ENCODE assay signal across 2 cellular contexts in the genomic region with DNA sequence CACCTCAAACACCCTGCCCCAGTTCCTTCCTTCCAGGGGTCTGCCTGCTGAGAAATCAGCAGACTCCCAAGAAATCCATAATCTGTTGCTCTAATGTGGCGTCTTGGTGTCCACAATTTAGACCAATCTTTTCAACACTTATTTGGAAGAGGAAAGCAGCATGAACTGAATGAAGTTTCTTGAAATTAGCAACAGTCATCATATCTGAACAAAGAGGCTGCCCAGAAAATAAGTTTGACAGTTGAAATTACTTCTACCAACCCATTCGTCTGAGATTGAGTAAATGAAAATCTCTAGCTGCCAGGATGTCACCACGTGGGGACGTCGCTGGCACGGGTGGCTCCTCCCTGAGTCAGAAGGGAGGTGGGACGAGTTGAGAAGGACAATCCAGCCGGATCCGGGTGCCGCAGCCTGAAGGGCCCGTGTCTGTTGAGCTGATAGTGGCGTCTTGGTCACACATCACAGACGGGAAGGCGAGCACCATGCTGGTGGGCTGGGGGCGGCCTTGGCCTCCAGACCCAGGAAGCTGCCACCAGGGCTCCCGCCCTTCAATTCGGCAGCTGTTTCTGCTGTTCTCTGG.
A peak's percentile ranks its signal among the peaks of the same experiment; 100 is the strongest.
TF ChIP-seq lines count a peak whose summit lies in the region.

No MANE protein-coding gene starts in this region.

TF ChIP-seq in A549, 52 proteins besides CTCF, POLR2A, EP300 and RAD21:
- TF ChIP-seq GATA3 (IDR thresholded peaks at IDR 0.05; ENCODE audit: borderline replicate concordance) (no peak), SREBF2 (IDR thresholded peaks at IDR 0.05) (no peak), MAFK (IDR thresholded peaks at IDR 0.05; ENCODE audit: partially characterized antibody) (peak; percentile 62), JUNB (IDR thresholded peaks at IDR 0.05) (no peak), MAZ (IDR thresholded peaks at IDR 0.05; ENCODE audit: borderline replicate concordance, low read depth, low read length) (no peak), RARB (CRISPR knock-in tag; IDR thresholded peaks at IDR 0.05) (no peak), FOSL2 (IDR thresholded peaks at IDR 0.05) (no peak), FOSL2 (CRISPR knock-in tag; IDR thresholded peaks at IDR 0.05) (no peak), KDM5A (IDR thresholded peaks at IDR 0.05) (no peak)
- TF ChIP-seq, protein P1, sequence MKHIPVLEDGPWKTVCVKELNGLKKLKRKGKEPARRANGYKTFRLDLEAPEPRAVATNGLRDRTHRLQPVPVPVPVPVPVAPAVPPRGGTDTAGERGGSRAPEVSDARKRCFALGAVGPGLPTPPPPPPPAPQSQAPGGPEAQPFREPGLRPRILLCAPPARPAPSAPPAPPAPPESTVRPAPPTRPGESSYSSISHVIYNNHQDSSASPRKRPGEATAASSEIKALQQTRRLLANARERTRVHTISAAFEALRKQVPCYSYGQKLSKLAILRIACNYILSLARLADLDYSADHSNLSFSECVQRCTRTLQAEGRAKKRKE (CRISPR knock-in tag; IDR thresholded peaks at IDR 0.05; ENCODE audit: low read depth), result no peak

TF ChIP-seq in IMR-90, 13 proteins besides CTCF, POLR2A, EP300 and RAD21:
- TF ChIP-seq MAFK (IDR thresholded peaks at IDR 0.05; ENCODE audit: low read depth, low read length) (peak; percentile 27; the same call in 1 of the 2 replicates), RCOR1 (IDR thresholded peaks at IDR 0.05; ENCODE audit: insufficient replicate concordance, low read length) (no peak)
